Comparison of ENCODE assay signal across 10 cellular contexts in the genomic region with DNA sequence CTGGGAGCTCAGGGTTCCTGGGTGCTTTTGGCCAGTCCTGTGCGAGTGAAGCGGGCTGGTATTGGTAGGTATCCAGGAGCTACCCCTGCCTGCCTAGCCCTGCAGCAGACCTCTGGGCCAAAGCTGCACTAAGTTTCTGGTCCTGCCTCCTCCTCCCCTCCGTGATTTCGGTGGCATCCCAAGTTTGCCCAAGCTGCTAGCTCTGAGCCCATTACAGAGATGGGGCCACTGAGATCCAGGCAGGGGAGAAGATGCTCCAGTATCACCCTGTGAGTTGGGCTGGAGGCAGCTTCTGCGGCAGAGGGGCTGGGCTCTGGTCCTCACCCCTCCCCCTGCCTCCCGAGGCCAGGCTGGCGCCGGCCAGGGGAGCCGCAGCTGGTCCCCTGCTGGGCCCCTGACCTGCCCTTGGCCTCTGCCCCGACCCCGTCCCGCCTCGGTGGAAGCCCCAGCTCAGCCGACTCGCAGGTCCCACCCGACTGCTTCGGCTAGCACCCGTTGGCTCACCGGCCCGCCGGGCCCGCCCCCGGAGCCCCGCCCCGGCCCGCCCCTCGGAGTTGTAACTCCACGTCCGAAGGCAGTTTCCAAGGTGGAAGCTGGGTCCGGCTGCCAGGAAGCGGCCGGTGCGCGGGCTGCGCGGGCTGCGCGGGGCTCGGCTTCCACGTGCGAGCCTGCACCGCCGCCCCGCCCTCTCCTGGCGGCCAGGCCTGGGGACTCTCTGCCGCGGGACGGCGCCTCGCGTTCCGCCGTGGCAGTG. TPM values are rescaled to one million over a fixed set of nuclear protein-coding genes. Genes with fewer than 3 reads are reported as not detected.
DNase-seq lines count a peak whose midpoint lies in the region; ATAC-seq and TF ChIP-seq lines count a peak whose summit lies in the region.
"Had no signal": no experiment of that assay in that cellular context is flagged by ENCODE, and none has a peak within 500 bp of the region (broad histone marks: within the 10 kb centered on the region; RNA-seq: fewer than 3 reads in every experiment).

A gene with protein sequence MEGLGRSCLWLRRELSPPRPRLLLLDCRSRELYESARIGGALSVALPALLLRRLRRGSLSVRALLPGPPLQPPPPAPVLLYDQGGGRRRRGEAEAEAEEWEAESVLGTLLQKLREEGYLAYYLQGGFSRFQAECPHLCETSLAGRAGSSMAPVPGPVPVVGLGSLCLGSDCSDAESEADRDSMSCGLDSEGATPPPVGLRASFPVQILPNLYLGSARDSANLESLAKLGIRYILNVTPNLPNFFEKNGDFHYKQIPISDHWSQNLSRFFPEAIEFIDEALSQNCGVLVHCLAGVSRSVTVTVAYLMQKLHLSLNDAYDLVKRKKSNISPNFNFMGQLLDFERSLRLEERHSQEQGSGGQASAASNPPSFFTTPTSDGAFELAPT (plus strand): TSS at position 584 of the 754 bp plus-strand sequence. CDS start 751 bp downstream, outside the sequence.

- TF ChIP-seq CTCF in thyroid gland (IDR thresholded peaks at IDR 0.05): no peak

- H3K27ac ChIP-seq in right cardiac atrium (ENCODE audit: low read length) (no peak within 1 kb of the TSS), thyroid gland (no peak within 1 kb of the TSS)

- POLR2A ChIA-PET in T-cell (lab: Charles Lee): no interaction called here

- WGBS in right cardiac atrium: 4% methylated on average over 53 of the region's 53 CpGs
- 20% methylated on average over 1 of the region's 53 CpGs; no CpG with 5 or more reads in 1 of the 2 donors for WGBS in thyroid gland, 2 donors

- H3K27me3 ChIP-seq in right cardiac atrium (ENCODE audit: control insufficient read depth, insufficient read depth): no peaks in the 10 kb centered on the region
- H3K27me3 ChIP-seq in thyroid gland: peaks cover 10% of the 10 kb centered on the region

- H3K4me3 ChIP-seq in right cardiac atrium (ENCODE audit: low read length) (peak within 1 kb of the TSS; percentile 27), thyroid gland (replicated peaks in 1 of 3) (peak within 1 kb of the TSS in 1 of 3 donors; percentile 12)

- no peak within 1 kb of the TSS for H3K27ac Mint-ChIP-seq in T-cell
- no peak within 1 kb of the TSS for H3K27ac Mint-ChIP-seq in activated naive CD4-positive, alpha-beta T cell treated with anti-CD3 and anti-CD28 coated beads, Interleukin-2, amount 10 ng/mL, durations not matched to agents 7 days and 5 days

- H3K9me3 ChIP-seq in right cardiac atrium (ENCODE audit: control insufficient read depth, low read length) (no peaks in the 10 kb centered on the region), thyroid gland (no peaks in the 10 kb centered on the region)

- H3K4me3 Mint-ChIP-seq in T-cell: peak within 1 kb of the TSS; percentile 9 to 34 (median 31)
- H3K4me3 Mint-ChIP-seq in activated naive CD4-positive, alpha-beta T cell treated with anti-CD3 and anti-CD28 coated beads, Interleukin-2, amount 10 ng/mL, durations not matched to agents 7 days and 5 days: no peak within 1 kb of the TSS

- no peaks in the 10 kb centered on the region for H3K36me3 Mint-ChIP-seq in T-cell
- H3K36me3 Mint-ChIP-seq in activated naive CD4-positive, alpha-beta T cell treated with anti-CD3 and anti-CD28 coated beads, Interleukin-2, amount 10 ng/mL, durations not matched to agents 7 days and 5 days: no peaks in the 10 kb centered on the region

- H3K9me3 Mint-ChIP-seq in T-cell: no peaks in the 10 kb centered on the region
- no peaks in the 10 kb centered on the region for H3K9me3 Mint-ChIP-seq in activated naive CD4-positive, alpha-beta T cell treated with anti-CD3 and anti-CD28 coated beads, Interleukin-2, amount 10 ng/mL, durations not matched to agents 7 days and 5 days

- peak; percentile 34 for DNase-seq in activated T-cell treated with anti-CD3 and anti-CD28 coated beads, Interleukin-2, amount 50 U/mL, for 1 hour
- DNase-seq in activated T-cell treated with anti-CD3 and anti-CD28 coated beads for 4 hours (no peak), T-cell (peak in 1 of 34 experiments; percentile 10), right cardiac atrium (peak in 1 of 3 donors; percentile 68), thyroid gland (peak; percentile 22 to 24), hepatic stellate cell (ENCODE audit: low spot score) (no peak), DMS79 (lab: John Stamatoyannopoulos, UW) (no peak)
- no peak for DNase-seq in activated naive CD4-positive, alpha-beta T cell treated with anti-CD3 and anti-CD28 coated beads, Interleukin-2, amount 10 ng/mL, durations not matched to agents 7 days and 5 days
- DNase-seq: NCI-H1092 had no signal

- H3K36me3 ChIP-seq in thyroid gland: no peaks in the 10 kb centered on the region

- ATAC-seq in T-cell (replicated peaks in 1 of 4) (peak in 3 of 4 experiments; percentile 31 to 39 (median 32)), right cardiac atrium (peak; percentile 39 to 50)

- H3K27me3 Mint-ChIP-seq in T-cell: peaks cover 15 to 33% of the 10 kb centered on the region in 2 donors
- peaks cover 91% of the 10 kb centered on the region for H3K27me3 Mint-ChIP-seq in activated naive CD4-positive, alpha-beta T cell treated with anti-CD3 and anti-CD28 coated beads, Interleukin-2, amount 10 ng/mL, durations not matched to agents 7 days and 5 days

- H3K4me1 ChIP-seq in right cardiac atrium (ENCODE audit: control insufficient read depth, insufficient read depth, low read length): no peaks in the 10 kb centered on the region
- peaks cover 0 to 16% of the 10 kb centered on the region in 2 donors for H3K4me1 ChIP-seq in thyroid gland

- peaks cover 6 to 16% (median 9%) of the 10 kb centered on the region in 3 donors for H3K4me1 Mint-ChIP-seq in T-cell
- peaks cover 7% of the 10 kb centered on the region for H3K4me1 Mint-ChIP-seq in activated naive CD4-positive, alpha-beta T cell treated with anti-CD3 and anti-CD28 coated beads, Interleukin-2, amount 10 ng/mL, durations not matched to agents 7 days and 5 days

- CTCF ChIA-PET in T-cell (lab: Charles Lee): interaction anchor here (0.6 to 1.0 kb wide), 3 partner anchors 16 to 37 kb away, joined by 3 read pairs; no protein-coding TSS in a partner anchor
- CTCF ChIA-PET in activated naive CD4-positive, alpha-beta T cell treated with anti-CD3 and anti-CD28 coated beads, Interleukin-2, amount 10 ng/mL, durations not matched to agents 7 days and 5 days (lab: Charles Lee): interaction anchor here (1.2 to 3.9 kb wide), 7 partner anchors 11 to 705 kb away, joined by 3 to 14 read pairs (median 11); no protein-coding TSS in a partner anchor

- no peak for TF ChIP-seq POLR2A in thyroid gland (IDR thresholded peaks at IDR 0.05)

- intact Hi-C loops in right cardiac atrium (cut with DNase I): loop anchor here in 1 of 4 donors (10.0 kb wide), 1 partner anchor 92 kb away; no protein-coding TSS in a partner anchor
- intact Hi-C loops in thyroid gland (cut with DNase I): no loop called here

RNA-seq across cellular contexts. Expression of the gene that starts here (rescaled TPM):
- total RNA-seq in T-cell (under 1 TPM in 2 of 5 donors, not detected in 3; 0.13 to 0.19 TPM), right cardiac atrium (under 1 TPM in 1 of 4 donors, not detected in 3; 0.14 TPM), thyroid gland (not detected)
- not detected for polyA plus RNA-seq in right cardiac atrium
- total RNA-seq: skeletal muscle tissue had no signal

Comparison
In these comparisons a context has a peak if more than half of its experiments do, and no peak if none do; other contexts are left out.
1. Peak in ATAC-seq in T-cell; RNA of the gene not detected or under 1 TPM.
2. Peak in ATAC-seq and H3K4me3 ChIP-seq in right cardiac atrium; RNA of the gene not detected or under 1 TPM.
3. Peak in DNase-seq in thyroid gland; RNA of the gene not detected or under 1 TPM.